Comparison of ENCODE assay signal across 16 cellular contexts in genomic region chr1:240337795-240338194, GRCh38.
DNase-seq lines count a peak whose midpoint lies in the region; ATAC-seq and TF ChIP-seq lines count a peak whose summit lies in the region.
"Had no signal": no experiment of that assay in that cellular context is flagged by ENCODE, and none has a peak within 500 bp of the region (broad histone marks: within the 10 kb centered on the region; RNA-seq: fewer than 3 reads in every experiment).

No MANE protein-coding gene starts in this region.

- H3K9me3 ChIP-seq in RWPE2 (ENCODE audit: severe bottlenecking), result no peaks in the 10 kb centered on the region
- H3K9me3 ChIP-seq: mucosa of descending colon had no signal

- DNase-seq in COLO829 (ENCODE audit: low spot score) (peak; percentile 86), RWPE2 (ENCODE audit: low spot score) (no peak), fibroblast of pulmonary artery (ENCODE audit: low read depth) (peak; percentile 84), pons (ENCODE audit: low spot score) (peak; percentile 36), NCI-H526 treated with DMSO at 0.1 percent for 48 hours (lab: John Stamatoyannopoulos, UW) (no peak), DMS53 (lab: John Stamatoyannopoulos, UW) (no peak), HuH-7.5 (ENCODE audit: low spot score) (no peak)
- DNase-seq: activated T-cell treated with anti-CD3 and anti-CD28 coated beads, Interleukin-2, amount 50 U/mL, for 72 hours; CD8-positive, alpha-beta memory T cell; cerebellar nuclear complex; mucosa of descending colon; NCI-H187; stimulated activated CD4-positive, alpha-beta T cell treated with anti-CD3 and anti-CD28 coated beads, Interleukin-15, amount 100 ng/mL, for 24 hours had no signal

- ATAC-seq in RWPE2 (ENCODE audit: low read depth) (peak; percentile 61), GM19463 (IDR thresholded peaks at IDR 0.05; ENCODE audit: unreplicated experiment) (no peak)
- ATAC-seq: activated T-cell treated with anti-CD3 and anti-CD28 coated beads, Interleukin-2, amount 50 U/mL, for 72 hours; mucosa of descending colon; stimulated activated effector memory CD8-positive, alpha-beta T cell treated with anti-CD3 and anti-CD28 coated beads, Interleukin-12 subunit alpha, Interleukin-12 subunit beta, amount 100 ng/mL, for 72 hours had no signal

- H3K36me3 ChIP-seq in RWPE2 (ENCODE audit: low read depth), result no peaks in the 10 kb centered on the region

- H3K4me3 ChIP-seq in RWPE2 (ENCODE audit: severe bottlenecking) (no peak overlapping the region), fibroblast of pulmonary artery (replicated peaks; ENCODE audit: low read depth, low read length) (no peak overlapping the region)
- H3K4me3 ChIP-seq: mucosa of descending colon had no signal

- no peaks in the 10 kb centered on the region for H3K4me1 ChIP-seq in RWPE2 (ENCODE audit: insufficient read depth, poor library complexity, severe bottlenecking)

- TF ChIP-seq CTCF in RWPE2 (IDR thresholded peaks at IDR 0.05; ENCODE audit: poor library complexity, severe bottlenecking) (no peak), fibroblast of pulmonary artery (IDR thresholded peaks at IDR 0.05; ENCODE audit: low read length, missing control alignments) (no peak)

- no peak overlapping the region for H3K27ac ChIP-seq in RWPE2 (ENCODE audit: poor library complexity, severe bottlenecking)
- H3K27ac ChIP-seq: VCaP had no signal

- H3K27me3 ChIP-seq in RWPE2 (ENCODE audit: insufficient read depth, poor library complexity, severe bottlenecking), result no peaks in the 10 kb centered on the region

Comparison
In these comparisons a context has a peak if more than half of its experiments do, and no peak if none do; other contexts are left out.
1. DNase-seq: peak in COLO829 (single experiment), fibroblast of pulmonary artery (single experiment) and pons (single experiment); none in RWPE2 (single experiment), NCI-H526 treated with DMSO at 0.1 percent for 48 hours (single experiment), DMS53 (single experiment) and HuH-7.5 (single experiment).